Comparison of ENCODE assay signal across 35 cellular contexts in the genomic region with DNA sequence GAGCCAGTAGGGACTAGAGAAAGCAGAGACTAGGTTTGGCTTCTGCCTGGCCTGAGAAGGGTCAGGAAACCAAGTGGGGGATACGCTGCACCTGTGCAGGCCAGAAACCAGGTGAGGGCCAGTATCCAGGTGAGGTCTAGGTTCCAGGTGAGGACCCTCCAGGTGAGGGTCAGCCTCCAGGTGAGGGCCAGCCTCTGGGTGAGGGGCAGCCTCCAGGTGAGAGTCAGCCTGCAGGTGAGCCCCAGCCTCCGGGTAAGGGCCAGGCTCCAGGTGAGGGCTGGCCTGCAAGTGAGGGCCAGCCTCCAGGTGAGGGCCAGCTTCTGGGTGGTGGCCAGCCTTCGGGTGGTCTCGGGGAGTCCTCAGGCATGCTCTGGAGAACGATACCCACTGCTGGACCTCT.
DNase-seq lines count a peak whose midpoint lies in the region; ATAC-seq and TF ChIP-seq lines count a peak whose summit lies in the region.
"Had no signal": no experiment of that assay in that cellular context is flagged by ENCODE, and none has a peak within 500 bp of the region (broad histone marks: within the 10 kb centered on the region; RNA-seq: fewer than 3 reads in every experiment).

No MANE protein-coding gene starts in this region.

- no peak overlapping the region for H3K4me3 ChIP-seq in brain microvascular endothelial cell (ENCODE audit: low read depth, low read length)
- H3K4me3 ChIP-seq: A549; BLaER1; BLaER1 treated with 17β-estradiol and CSF1 and Interleukin-3, amounts not matched to agents 10 nM and 100 nM had no signal

- no peak overlapping the region for H3K4me3 Mint-ChIP-seq in natural killer cell treated with Interleukin-12 subunit alpha and Interleukin-12 subunit beta and Interleukin-15 and Interleukin-18, amount 100 ng/mL, for 72 hours
- no peak overlapping the region for H3K4me3 Mint-ChIP-seq in natural killer cell
- H3K4me3 Mint-ChIP-seq in nephron: no peak overlapping the region
- no peak overlapping the region for H3K4me3 Mint-ChIP-seq in stimulated activated effector memory CD8-positive, alpha-beta T cell treated with anti-CD3 and anti-CD28 coated beads, Interleukin-12 subunit alpha, Interleukin-12 subunit beta, amount 100 ng/mL, for 72 hours
- H3K4me3 Mint-ChIP-seq in stimulated activated memory B cell treated with anti-CD40 and anti-IgM and Interleukin-4, amounts not matched to agents 10 μg/mL and 1 μg/mL and 100 μg/mL, for 72 hours: no peak overlapping the region
- H3K4me3 Mint-ChIP-seq: B cell; CD14-positive monocyte; CD4-positive, alpha-beta memory T cell; CD4-positive, alpha-beta T cell; CD4-positive, CD25-positive, alpha-beta regulatory T cell; CD8-positive, alpha-beta memory T cell; CD8-positive, alpha-beta T cell had no signal

- no peaks in the 10 kb centered on the region for H3K36me3 ChIP-seq in brain microvascular endothelial cell (replicated peaks)
- H3K36me3 ChIP-seq: BE2C; BLaER1; BLaER1 treated with 17β-estradiol and CSF1 and Interleukin-3, amounts not matched to agents 10 nM and 100 nM had no signal

- no peak for DNase-seq in natural killer cell treated with Interleukin-12 subunit alpha and Interleukin-12 subunit beta and Interleukin-15 and Interleukin-18, amount 100 ng/mL, for 72 hours (ENCODE audit: low spot score)
- no peak for DNase-seq in natural killer cell
- no peak for DNase-seq in stimulated activated effector memory CD8-positive, alpha-beta T cell treated with anti-CD3 and anti-CD28 coated beads, Interleukin-12 subunit alpha, Interleukin-12 subunit beta, amount 100 ng/mL, for 72 hours (ENCODE audit: low spot score in 2 of 2)
- DNase-seq in left cardiac atrium: no peak
- no peak for DNase-seq in NCI-H526 treated with DMSO at 0.1 percent for 48 hours (lab: John Stamatoyannopoulos, UW)
- no peak for DNase-seq in brain microvascular endothelial cell
- DNase-seq: 8988T; ACHN; AML-193; BE2C; C1 segment of cervical spinal cord; Caco-2; Calu3; CD4-positive, alpha-beta memory T cell; CD4-positive, alpha-beta T cell; CD4-positive, CD25-positive, alpha-beta regulatory T cell; CD8-positive, alpha-beta memory T cell; CD8-positive, alpha-beta T cell; COR-L47; DMS 273 treated with DMSO at 0.1 percent for 48 hours; DMS153; DMS53; DMS79; DMS79 treated with DMSO at 0.1 percent for 48 hours; DND-41; EL had no signal

- H3K27me3 ChIP-seq in brain microvascular endothelial cell (replicated peaks): no peaks in the 10 kb centered on the region
- H3K27me3 ChIP-seq: BE2C; BLaER1; BLaER1 treated with 17β-estradiol and CSF1 and Interleukin-3, amounts not matched to agents 10 nM and 100 nM had no signal

- in situ Hi-C loops in brain microvascular endothelial cell (cut with HindIII; ENCODE audit: low pct_ligation_motif_present, low sequenced_read_pairs): no loop called here

- no peaks in the 10 kb centered on the region for H3K36me3 Mint-ChIP-seq in natural killer cell treated with Interleukin-12 subunit alpha and Interleukin-12 subunit beta and Interleukin-15 and Interleukin-18, amount 100 ng/mL, for 72 hours
- H3K36me3 Mint-ChIP-seq in natural killer cell: no peaks in the 10 kb centered on the region
- H3K36me3 Mint-ChIP-seq in nephron (ENCODE audit: low read depth): no peaks in the 10 kb centered on the region
- no peaks in the 10 kb centered on the region for H3K36me3 Mint-ChIP-seq in stimulated activated effector memory CD8-positive, alpha-beta T cell treated with anti-CD3 and anti-CD28 coated beads, Interleukin-12 subunit alpha, Interleukin-12 subunit beta, amount 100 ng/mL, for 72 hours
- no peaks in the 10 kb centered on the region for H3K36me3 Mint-ChIP-seq in stimulated activated memory B cell treated with anti-CD40 and anti-IgM and Interleukin-4, amounts not matched to agents 10 μg/mL and 1 μg/mL and 100 μg/mL, for 72 hours
- H3K36me3 Mint-ChIP-seq: CD14-positive monocyte; CD4-positive, alpha-beta memory T cell; CD4-positive, CD25-positive, alpha-beta regulatory T cell; CD8-positive, alpha-beta memory T cell; CD8-positive, alpha-beta T cell had no signal

- ATAC-seq in natural killer cell treated with Interleukin-12 subunit alpha and Interleukin-12 subunit beta and Interleukin-15 and Interleukin-18, amount 100 ng/mL, for 72 hours: peak; percentile 36 to 65
- ATAC-seq in natural killer cell (no peak), left cardiac atrium (no peak)
- peak; percentile 16 for ATAC-seq in stimulated activated effector memory CD8-positive, alpha-beta T cell treated with anti-CD3 and anti-CD28 coated beads, Interleukin-12 subunit alpha, Interleukin-12 subunit beta, amount 100 ng/mL, for 72 hours
- peak; percentile 48 for ATAC-seq in stimulated activated memory B cell treated with anti-CD40 and anti-IgM and Interleukin-4, amounts not matched to agents 10 μg/mL and 1 μg/mL and 100 μg/mL, for 72 hours
- ATAC-seq: A549; CD8-positive, alpha-beta T cell had no signal

- no peak overlapping the region for H3K27ac Mint-ChIP-seq in natural killer cell treated with Interleukin-12 subunit alpha and Interleukin-12 subunit beta and Interleukin-15 and Interleukin-18, amount 100 ng/mL, for 72 hours
- H3K27ac Mint-ChIP-seq in natural killer cell (no peak overlapping the region), nephron (peak overlapping the region in 2 of 3 experiments; percentile 19 to 70)
- no peak overlapping the region for H3K27ac Mint-ChIP-seq in stimulated activated effector memory CD8-positive, alpha-beta T cell treated with anti-CD3 and anti-CD28 coated beads, Interleukin-12 subunit alpha, Interleukin-12 subunit beta, amount 100 ng/mL, for 72 hours
- H3K27ac Mint-ChIP-seq in stimulated activated memory B cell treated with anti-CD40 and anti-IgM and Interleukin-4, amounts not matched to agents 10 μg/mL and 1 μg/mL and 100 μg/mL, for 72 hours: no peak overlapping the region
- H3K27ac Mint-ChIP-seq: B cell; CD4-positive, alpha-beta memory T cell; CD4-positive, alpha-beta T cell; CD4-positive, CD25-positive, alpha-beta regulatory T cell; CD8-positive, alpha-beta memory T cell; CD8-positive, alpha-beta T cell had no signal

- H3K4me1 Mint-ChIP-seq in natural killer cell treated with Interleukin-12 subunit alpha and Interleukin-12 subunit beta and Interleukin-15 and Interleukin-18, amount 100 ng/mL, for 72 hours (ENCODE audit: low read depth in 2 of 2): no peaks in the 10 kb centered on the region
- H3K4me1 Mint-ChIP-seq in natural killer cell (no peaks in the 10 kb centered on the region), nephron (peaks cover 14% of the 10 kb centered on the region)
- H3K4me1 Mint-ChIP-seq in stimulated activated effector memory CD8-positive, alpha-beta T cell treated with anti-CD3 and anti-CD28 coated beads, Interleukin-12 subunit alpha, Interleukin-12 subunit beta, amount 100 ng/mL, for 72 hours: no peaks in the 10 kb centered on the region
- no peaks in the 10 kb centered on the region for H3K4me1 Mint-ChIP-seq in stimulated activated memory B cell treated with anti-CD40 and anti-IgM and Interleukin-4, amounts not matched to agents 10 μg/mL and 1 μg/mL and 100 μg/mL, for 72 hours
- H3K4me1 Mint-ChIP-seq: B cell; CD14-positive monocyte; CD4-positive, alpha-beta memory T cell; CD8-positive, alpha-beta memory T cell had no signal

- no peak for TF ChIP-seq CTCF in natural killer cell (IDR thresholded peaks at IDR 0.05)
- TF ChIP-seq CTCF in nephron (IDR thresholded peaks at IDR 0.05; ENCODE audit: unreplicated experiment in 3 of 3): no peak
- no peak for TF ChIP-seq CTCF in brain microvascular endothelial cell (IDR thresholded peaks at IDR 0.05; ENCODE audit: low read depth, low read length, missing control alignments)

- intact Hi-C loops in natural killer cell (cut with micrococcal nuclease): no loop called here
- intact Hi-C loops in left cardiac atrium (cut with DNase I): no loop called here

- no peak overlapping the region for H3K27ac ChIP-seq in brain microvascular endothelial cell
- H3K27ac ChIP-seq: 22Rv1; A549; BLaER1; BLaER1 treated with 17β-estradiol and CSF1 and Interleukin-3, amounts not matched to agents 10 nM and 100 nM; C4-2B had no signal

- H3K9me3 Mint-ChIP-seq in natural killer cell treated with Interleukin-12 subunit alpha and Interleukin-12 subunit beta and Interleukin-15 and Interleukin-18, amount 100 ng/mL, for 72 hours: peaks cover 10% of the 10 kb centered on the region
- H3K9me3 Mint-ChIP-seq in natural killer cell: peaks cover 6 to 7% of the 10 kb centered on the region in 2 donors
- peaks cover 5% of the 10 kb centered on the region for H3K9me3 Mint-ChIP-seq in nephron
- peaks cover 4% of the 10 kb centered on the region for H3K9me3 Mint-ChIP-seq in stimulated activated effector memory CD8-positive, alpha-beta T cell treated with anti-CD3 and anti-CD28 coated beads, Interleukin-12 subunit alpha, Interleukin-12 subunit beta, amount 100 ng/mL, for 72 hours
- H3K9me3 Mint-ChIP-seq in stimulated activated memory B cell treated with anti-CD40 and anti-IgM and Interleukin-4, amounts not matched to agents 10 μg/mL and 1 μg/mL and 100 μg/mL, for 72 hours: peaks cover 7% of the 10 kb centered on the region

- no peaks in the 10 kb centered on the region for H3K27me3 Mint-ChIP-seq in natural killer cell treated with Interleukin-12 subunit alpha and Interleukin-12 subunit beta and Interleukin-15 and Interleukin-18, amount 100 ng/mL, for 72 hours
- H3K27me3 Mint-ChIP-seq in natural killer cell (ENCODE audit: low read depth in 2 of 2) (no peaks in the 10 kb centered on the region), nephron (ENCODE audit: low read depth) (no peaks in the 10 kb centered on the region)
- no peaks in the 10 kb centered on the region for H3K27me3 Mint-ChIP-seq in stimulated activated memory B cell treated with anti-CD40 and anti-IgM and Interleukin-4, amounts not matched to agents 10 μg/mL and 1 μg/mL and 100 μg/mL, for 72 hours
- H3K27me3 Mint-ChIP-seq: B cell; CD4-positive, alpha-beta memory T cell; CD4-positive, alpha-beta T cell; CD4-positive, CD25-positive, alpha-beta regulatory T cell; CD8-positive, alpha-beta memory T cell had no signal

Comparison
In these comparisons a context has a peak if more than half of its experiments do, and no peak if none do; other contexts are left out.
1. ATAC-seq: peak in natural killer cell treated with Interleukin-12 subunit alpha and Interleukin-12 subunit beta and Interleukin-15 and Interleukin-18, amount 100 ng/mL, for 72 hours (2 of 2), stimulated activated effector memory CD8-positive, alpha-beta T cell treated with anti-CD3 and anti-CD28 coated beads, Interleukin-12 subunit alpha, Interleukin-12 subunit beta, amount 100 ng/mL, for 72 hours (single experiment) and stimulated activated memory B cell treated with anti-CD40 and anti-IgM and Interleukin-4, amounts not matched to agents 10 μg/mL and 1 μg/mL and 100 μg/mL, for 72 hours (single experiment); none in natural killer cell (0 of 3) and left cardiac atrium (0 of 2).
2. H3K27ac Mint-ChIP-seq: peak in nephron (2 of 3); none in natural killer cell treated with Interleukin-12 subunit alpha and Interleukin-12 subunit beta and Interleukin-15 and Interleukin-18, amount 100 ng/mL, for 72 hours (0 of 2), natural killer cell (0 of 2), stimulated activated effector memory CD8-positive, alpha-beta T cell treated with anti-CD3 and anti-CD28 coated beads, Interleukin-12 subunit alpha, Interleukin-12 subunit beta, amount 100 ng/mL, for 72 hours (single experiment) and stimulated activated memory B cell treated with anti-CD40 and anti-IgM and Interleukin-4, amounts not matched to agents 10 μg/mL and 1 μg/mL and 100 μg/mL, for 72 hours (single experiment).